20 cellular contexts compared by ENCODE assay signal in the genomic region with DNA sequence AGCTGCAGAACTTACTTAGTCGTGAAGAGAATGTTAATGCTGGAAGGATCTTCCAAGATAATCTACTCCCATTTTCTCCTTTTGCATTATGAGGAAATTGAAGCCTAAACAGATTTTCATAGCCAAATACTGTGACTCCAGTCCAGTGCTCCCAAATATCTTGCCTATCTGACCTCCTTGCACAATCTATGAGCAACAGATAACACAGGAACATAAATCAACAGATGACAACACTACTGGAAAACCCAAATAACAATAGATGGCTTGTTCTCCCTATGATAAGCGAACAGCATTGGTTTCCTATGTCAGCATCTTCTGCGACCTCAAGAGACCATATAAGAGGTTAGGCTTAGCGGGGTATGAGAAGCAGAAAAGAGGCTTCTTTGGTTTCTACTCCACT.
"Had no signal": no experiment of that assay in that cellular context is flagged by ENCODE, and none has a peak within 500 bp of the region (broad histone marks: within the 10 kb centered on the region; RNA-seq: fewer than 3 reads in every experiment).

No MANE protein-coding gene starts in this region.

- H3K9me3 ChIP-seq: SK-N-SH had no signal

- H3K27ac Mint-ChIP-seq: IgD-negative memory B cell had no signal

- H3K36me3 Mint-ChIP-seq: IgD-negative memory B cell had no signal

- DNase-seq: KBM-7, MV-4-11, NCI-H1048, NCI-H1105, NCI-H1417, NCI-H1436 treated with DMSO at 0.1 percent for 48 hours, NCI-H1694, NCI-H187 treated with DMSO at 0.1 percent for 48 hours, NCI-H2029 treated with DMSO at 0.1 percent for 48 hours, NCI-H2227 treated with DMSO at 0.1 percent for 48 hours, NCI-H446, NCI-H510A, NCI-H524 treated with DMSO at 0.1 percent for 48 hours, NCI-H69, NCI-H774, RPMI8226, SHP77, SK-N-SH, SW 1271 had no signal

- H3K9ac ChIP-seq: SK-N-SH had no signal

- H3K4me1 Mint-ChIP-seq: IgD-negative memory B cell had no signal

- H3K4me2 ChIP-seq: SK-N-SH had no signal
